In the genomic region with DNA sequence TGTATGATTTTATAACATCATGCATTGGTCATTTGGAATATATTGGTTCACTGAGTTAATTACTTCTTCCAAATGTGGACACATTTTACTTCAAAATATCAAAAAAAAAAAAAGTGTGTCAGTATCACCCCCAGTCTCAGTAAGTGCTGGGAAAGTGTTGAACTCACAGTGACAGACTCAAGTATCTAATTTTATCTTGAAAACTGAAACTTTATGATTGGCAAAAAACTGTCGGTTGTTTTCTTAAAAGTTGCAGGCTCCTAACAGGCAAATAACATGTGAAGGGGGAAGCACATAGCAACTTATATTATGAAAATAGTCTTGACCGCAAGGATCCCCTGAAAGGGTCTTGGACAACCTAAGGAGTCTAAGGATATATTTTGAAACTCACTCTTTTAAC, we compare ENCODE assay signal across 33 cellular contexts.
"Had no signal": no experiment of that assay in that cellular context is flagged by ENCODE, and none has a peak within 500 bp of the region (broad histone marks: within the 10 kb centered on the region; RNA-seq: fewer than 3 reads in every experiment).

No MANE protein-coding gene starts in this region.

- H3K27ac ChIP-seq: adrenal gland, body of pancreas, brain microvascular endothelial cell, breast epithelium, VCaP had no signal

- H3K4me3 ChIP-seq: adrenal gland, body of pancreas, breast epithelium had no signal

- H3K9me3 ChIP-seq: body of pancreas, breast epithelium had no signal

- H3K4me1 ChIP-seq: adrenal gland, body of pancreas, breast epithelium had no signal

- H3K27me3 ChIP-seq: body of pancreas, breast epithelium had no signal

- H3K36me3 ChIP-seq: adrenal gland, brain microvascular endothelial cell, breast epithelium had no signal

- DNase-seq: activated B cell treated with CpG ODN at 0.5 μM for 24 hours; activated CD4-positive, alpha-beta memory T cell treated with anti-CD3 and anti-CD28 coated beads for 36 hours; activated CD4-positive, alpha-beta T cell treated with anti-CD3 and anti-CD28 coated beads for 4 hours; activated CD4-positive, alpha-beta T cell treated with anti-CD3 and anti-CD28 coated beads, Interleukin-2, amount 10 ng/mL, durations not matched to agents 24 days and 14 days; activated CD4-positive, alpha-beta T cell treated with anti-CD3 and anti-CD28 coated beads, Interleukin-2, amount 50 U/mL, for 1 hour; activated CD4-positive, alpha-beta T cell treated with anti-CD3 and anti-CD28 coated beads, Interleukin-2, amount 50 U/mL, for 4 hours; activated CD4-positive, CD25-positive, alpha-beta regulatory T cell treated with anti-CD3 and anti-CD28 coated beads, Interleukin-2, amount 50 U/mL, for 72 hours; activated CD8-positive, alpha-beta memory T cell treated with anti-CD3 and anti-CD28 coated beads, Interleukin-2, amount 50 U/mL, for 4 hours; activated CD8-positive, alpha-beta T cell treated with anti-CD3 and anti-CD28 coated beads for 36 hours; activated effector memory CD4-positive, alpha-beta T cell treated with anti-CD3 and anti-CD28 coated beads, Interleukin-2, amount 50 U/mL, for 16 hours; activated gamma-delta T cell treated with Interleukin-2 at 50 U/mL for 16 hours; activated naive CD4-positive, alpha-beta T cell; activated naive CD4-positive, alpha-beta T cell treated with anti-CD3 and anti-CD28 coated beads for 36 hours; activated naive CD4-positive, alpha-beta T cell treated with anti-CD3 and anti-CD28 coated beads, Interleukin-2, amount 50 U/mL, for 16 hours; activated naive CD8-positive, alpha-beta T cell treated with anti-CD3 and anti-CD28 coated beads for 36 hours; activated T-cell treated with anti-CD3 and anti-CD28 coated beads for 4 hours; activated T-cell treated with anti-CD3 and anti-CD28 coated beads, Interleukin-2, amount 50 U/mL, for 1 hour; activated T-cell treated with anti-CD3 and anti-CD28 coated beads, Interleukin-2, amount 50 U/mL, for 4 hours; activated T-cell treated with anti-CD3 and anti-CD28 coated beads, Interleukin-2, amount 50 U/mL, for 72 hours; adrenal gland; amniotic stem cell; aorta; body of pancreas; brain microvascular endothelial cell; central memory CD4-positive, alpha-beta T cell; T-helper 2 cell; T-helper 9 cell had no signal

- FAIRE-seq: astrocyte, TTC549 had no signal

- ATAC-seq: activated CD8-positive, alpha-beta T cell treated with anti-CD3 and anti-CD28 coated beads for 36 hours; activated naive CD4-positive, alpha-beta T cell treated with anti-CD3 and anti-CD28 coated beads, Interleukin-2, amount 50 U/mL, for 72 hours; activated T-cell treated with anti-CD3 and anti-CD28 coated beads, Interleukin-2, amount 50 U/mL, for 4 hours; activated T-cell treated with anti-CD3 and anti-CD28 coated beads, Interleukin-2, amount 50 U/mL, for 72 hours; activated T-helper 17 cell treated with anti-CD3 and anti-CD28 coated beads, Interleukin-2, amount 50 U/mL, for 72 hours; body of pancreas had no signal
